ENCODE assay signal across 18 cellular contexts in the genomic region with DNA sequence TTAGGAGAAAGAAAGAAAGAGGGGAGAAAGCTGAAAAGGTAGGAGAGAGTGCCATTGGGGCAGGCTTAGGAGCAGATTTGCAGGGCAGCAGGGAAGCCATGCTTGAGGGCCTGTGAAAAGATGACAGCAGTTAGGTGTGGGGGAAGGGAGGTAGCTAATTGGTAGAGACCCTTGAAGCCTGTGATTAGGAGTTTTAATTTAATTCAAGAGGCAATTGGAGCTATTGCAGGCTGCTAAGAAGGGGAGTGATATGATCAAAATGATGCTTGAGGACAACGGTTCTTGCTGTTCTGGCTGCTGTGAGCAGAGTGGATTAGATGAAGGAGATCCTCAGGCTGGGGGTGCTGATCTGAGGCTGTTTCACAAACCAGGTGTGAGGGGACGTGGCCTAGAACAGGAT. TPM values are rescaled to one million over a fixed set of nuclear protein-coding genes. Genes with fewer than 3 reads are reported as not detected.
A peak's percentile ranks its signal among the peaks of the same experiment; 100 is the strongest.
DNase-seq lines count a peak whose midpoint lies in the region; ATAC-seq and TF ChIP-seq lines count a peak whose summit lies in the region.
"Had no signal": no experiment of that assay in that cellular context is flagged by ENCODE, and none has a peak within 500 bp of the region (broad histone marks: within the 10 kb centered on the region; RNA-seq: fewer than 3 reads in every experiment).

No MANE protein-coding gene starts in this region.

- H2BK12ac ChIP-seq in trophoblast cell (ENCODE audit: low read length): peak overlapping the region; percentile 18

- no peak overlapping the region for H2AFZ ChIP-seq in trophoblast cell (ENCODE audit: insufficient read depth, low read length, poor library complexity)

- no peak overlapping the region for H3K4me3 Mint-ChIP-seq in progenitor cell of endocrine pancreas (ENCODE audit: low read depth)
- H3K4me3 Mint-ChIP-seq: H9 had no signal

- no peak overlapping the region for H3K9ac ChIP-seq in trophoblast cell (ENCODE audit: low read length)
- H3K9ac ChIP-seq: SK-N-SH had no signal

- H3K14ac ChIP-seq in trophoblast cell (ENCODE audit: low read length): no peak overlapping the region

- TF ChIP-seq CTCF in WERI-Rb-1 (IDR thresholded peaks at IDR 0.05; ENCODE audit: low read depth, low read length) (no peak), progenitor cell of endocrine pancreas (IDR thresholded peaks at IDR 0.05; ENCODE audit: unreplicated experiment) (no peak), foreskin keratinocyte (conservative IDR thresholded peaks at IDR 0.05) (no peak)

- peaks cover 2% of the 10 kb centered on the region for H3K79me1 ChIP-seq in trophoblast cell (ENCODE audit: low read length)

- H2BK120ac ChIP-seq in trophoblast cell (ENCODE audit: insufficient read depth, low read length, poor library complexity): no peak overlapping the region

- H3K27ac Mint-ChIP-seq in progenitor cell of endocrine pancreas: no peak overlapping the region
- H3K27ac Mint-ChIP-seq: H9 had no signal

- H3K27ac ChIP-seq in WERI-Rb-1 (no peak overlapping the region; the same call in 1 of the 2 replicates), trophoblast cell (ENCODE audit: low read depth, low read length) (no peak overlapping the region), foreskin keratinocyte (no peak overlapping the region)
- H3K27ac ChIP-seq: C4-2B, HL-60 had no signal

- H4K8ac ChIP-seq in trophoblast cell (ENCODE audit: low read depth, low read length): no peak overlapping the region

- no CpG with 5 or more reads among the region's 2 CpGs for WGBS in trophoblast cell (ENCODE audit: extremely low coverage, insufficient coverage, insufficient read length)

- no peak overlapping the region for H3K18ac ChIP-seq in trophoblast cell (ENCODE audit: low read length)

- no peak overlapping the region for H4K12ac ChIP-seq in trophoblast cell (ENCODE audit: low read depth, low read length)

- no peaks in the 10 kb centered on the region for H3K4me1 Mint-ChIP-seq in progenitor cell of endocrine pancreas (ENCODE audit: low read depth)

- H3K9me3 Mint-ChIP-seq in progenitor cell of endocrine pancreas (ENCODE audit: low read depth): peaks cover 3% of the 10 kb centered on the region

- H3K36me3 Mint-ChIP-seq in progenitor cell of endocrine pancreas (ENCODE audit: insufficient read depth): no peaks in the 10 kb centered on the region

- no peaks in the 10 kb centered on the region for H3K27me3 Mint-ChIP-seq in progenitor cell of endocrine pancreas

- H3K79me2 ChIP-seq in trophoblast cell (ENCODE audit: control insufficient read depth, insufficient read depth, low read length, poor library complexity): no peaks in the 10 kb centered on the region

- H2AK5ac ChIP-seq in trophoblast cell (ENCODE audit: low read length): no peak overlapping the region

- no peak overlapping the region for H4K91ac ChIP-seq in trophoblast cell (ENCODE audit: low read depth, low read length)

- H3K9me3 ChIP-seq in WERI-Rb-1 (ENCODE audit: severe bottlenecking) (no peaks in the 10 kb centered on the region), trophoblast cell (ENCODE audit: insufficient read depth, low read depth, low read length) (no peaks in the 10 kb centered on the region)
- H3K9me3 ChIP-seq: SK-N-SH had no signal

- no peak overlapping the region for H3K23ac ChIP-seq in trophoblast cell (ENCODE audit: low read length)

- H3K4ac ChIP-seq in trophoblast cell (ENCODE audit: low read depth, low read length): no peak overlapping the region

- H3K36me3 ChIP-seq in WERI-Rb-1 (no peaks in the 10 kb centered on the region), trophoblast cell (ENCODE audit: control insufficient read depth in 1 of 2, insufficient read depth in 2 of 2, low read length in 2 of 2) (no peaks in the 10 kb centered on the region)

- DNase-seq in NCI-H1436 treated with DMSO at 0.1 percent for 48 hours (lab: John Stamatoyannopoulos, UW): peak; percentile 71
- DNase-seq in NCI-H2227 treated with DMSO at 0.1 percent for 48 hours (lab: John Stamatoyannopoulos, UW): peak; percentile 38
- peak; percentile 39 for DNase-seq in WERI-Rb-1
- no peak for DNase-seq in trophoblast cell
- no peak for DNase-seq in cerebellar cortex (ENCODE audit: low spot score)
- no peak for DNase-seq in progenitor cell of endocrine pancreas (ENCODE audit: low spot score, unreplicated experiment)
- no peak for DNase-seq in foreskin keratinocyte
- DNase-seq: AML-193, DND-41, H9, NCI-H1694, NCI-H2081 treated with DMSO at 0.1 percent for 48 hours, NCI-H345, NCI-H526 treated with DMSO at 0.1 percent for 48 hours, SHP77, SK-N-SH had no signal

- H3K27me3 ChIP-seq in WERI-Rb-1 (ENCODE audit: insufficient read depth, low read depth, severe bottlenecking) (no peaks in the 10 kb centered on the region), trophoblast cell (ENCODE audit: insufficient read depth, low read length) (no peaks in the 10 kb centered on the region), foreskin keratinocyte (no peaks in the 10 kb centered on the region)

- no peak for ATAC-seq in foreskin keratinocyte

- no peak overlapping the region for H3K4me2 ChIP-seq in trophoblast cell (ENCODE audit: low read length)
- H3K4me2 ChIP-seq: SK-N-SH had no signal

- H3K4me3 ChIP-seq in WERI-Rb-1 (ENCODE audit: low read depth, low read length) (no peak overlapping the region), trophoblast cell (ENCODE audit: low read depth, low read length) (no peak overlapping the region)

- peaks cover 0 to 7% of the 10 kb centered on the region in 2 experiments for H3K4me1 ChIP-seq in trophoblast cell (ENCODE audit: control insufficient read depth in 1 of 2, insufficient read depth in 2 of 2, low read length in 2 of 2)
- no peaks in the 10 kb centered on the region for H3K4me1 ChIP-seq in foreskin keratinocyte

- no peak overlapping the region for H2BK5ac ChIP-seq in trophoblast cell (ENCODE audit: low read depth, low read length, poor library complexity)

RNA-seq across cellular contexts. Expression of a gene that starts 24.5 kb away (rescaled TPM):
- polyA plus RNA-seq in trophoblast cell (2013): 101 and 113 TPM in 2 replicates
- 111 and 112 TPM in 2 replicates for total RNA-seq in progenitor cell of endocrine pancreas
- 34.2 and 41.9 TPM in 2 replicates for total RNA-seq in foreskin keratinocyte
- polyA plus RNA-seq in foreskin keratinocyte: 50.5 and 51.6 TPM in 2 replicates

Comparison
In these comparisons a context has a peak if more than half of its experiments do, and no peak if none do; other contexts are left out.
1. DNase-seq: peak in NCI-H1436 treated with DMSO at 0.1 percent for 48 hours (single experiment), NCI-H2227 treated with DMSO at 0.1 percent for 48 hours (single experiment) and WERI-Rb-1 (single experiment); none in trophoblast cell (0 of 2), cerebellar cortex (single experiment), progenitor cell of endocrine pancreas (single experiment) and foreskin keratinocyte (0 of 2).